Comparison of ENCODE assay signal across 8 cellular contexts in the genomic region with DNA sequence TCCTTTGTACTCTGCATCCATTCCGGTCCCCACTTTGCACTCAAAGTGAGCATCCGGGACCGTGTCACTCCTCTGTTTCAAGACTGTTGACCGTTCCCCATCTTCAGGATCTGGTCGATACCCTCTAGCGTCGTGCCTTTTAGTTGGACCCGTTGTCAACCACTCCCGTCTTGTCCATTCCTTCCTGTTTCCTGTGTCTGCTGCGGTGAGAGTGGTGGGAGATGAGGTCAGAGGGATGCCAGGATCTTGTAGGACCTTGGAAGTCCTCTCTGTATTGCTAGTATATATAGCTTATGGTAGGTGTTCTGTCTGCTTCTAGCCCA. TPM values are rescaled to one million over a fixed set of nuclear protein-coding genes. Genes with fewer than 3 reads are reported as not detected.
DNase-seq lines count a peak whose midpoint lies in the region; ATAC-seq and FAIRE-seq lines count a peak whose summit lies in the region.

No MANE protein-coding gene starts in this region.

- peak overlapping the region; percentile 85 for H3K27ac ChIP-seq in CD4-positive, CD25-positive, alpha-beta regulatory T cell (ENCODE audit: insufficient read depth, low read length, poor library complexity, severe bottlenecking)
- H3K27ac ChIP-seq in mucosa of rectum (ENCODE audit: low read depth in 2 of 2, low read length in 2 of 2): peak overlapping the region; percentile 56 to 64

- no peaks in the 10 kb centered on the region for H3K9me3 ChIP-seq in CD4-positive, CD25-positive, alpha-beta regulatory T cell (ENCODE audit: control insufficient read depth in 2 of 2, low read length in 2 of 2)
- no peaks in the 10 kb centered on the region for H3K9me3 ChIP-seq in mucosa of rectum (ENCODE audit: control insufficient read depth in 2 of 2, low read length in 2 of 2)

- ATAC-seq in CD4-positive, CD25-positive, alpha-beta regulatory T cell (ENCODE audit: low read depth in 2 of 2): no peak
- ATAC-seq in GM21825 (IDR thresholded peaks at IDR 0.05; ENCODE audit: unreplicated experiment): peak; percentile 10

- peaks cover 10 to 60% (median 25%) of the 10 kb centered on the region in 4 donors for H3K4me1 Mint-ChIP-seq in CD4-positive, CD25-positive, alpha-beta regulatory T cell

- DNase-seq in CD4-positive, CD25-positive, alpha-beta regulatory T cell: no peak
- DNase-seq in OCI-M1 (lab: John Stamatoyannopoulos, UW): peak; percentile 80
- DNase-seq in dermis blood vessel endothelial cell: peak; percentile 59
- DNase-seq in NK-92 treated with Interleukin-12 subunit alpha and Interleukin-12 subunit beta, amount 100 ng/mL, for 24 hours (lab: John Stamatoyannopoulos, UW): no peak
- no peak for DNase-seq in GM19239 (ENCODE audit: insufficient read length, low spot score)
- no peak for DNase-seq in NCI-H2196 (lab: John Stamatoyannopoulos, UW; ENCODE audit: unreplicated experiment)

- H3K4me3 ChIP-seq in CD4-positive, CD25-positive, alpha-beta regulatory T cell (ENCODE audit: low read depth, low read length): peak overlapping the region; percentile 99
- H3K4me3 ChIP-seq in mucosa of rectum (ENCODE audit: low read length in 2 of 2): peak overlapping the region; percentile 85 to 100

- peak overlapping the region; percentile 76 to 87 for H3K9ac ChIP-seq in mucosa of rectum (ENCODE audit: low read depth in 1 of 2, low read length in 2 of 2)

- H3K4me3 Mint-ChIP-seq in CD4-positive, CD25-positive, alpha-beta regulatory T cell: peak overlapping the region; percentile 93 to 100 (median 98)

- FAIRE-seq in GM19239 (lab: Jason Lieb, UNC): no peak

- peaks cover 0 to 1% (median 0%) of the 10 kb centered on the region in 7 donors for H3K9me3 Mint-ChIP-seq in CD4-positive, CD25-positive, alpha-beta regulatory T cell

- peaks cover 10% of the 10 kb centered on the region for H3K36me3 Mint-ChIP-seq in CD4-positive, CD25-positive, alpha-beta regulatory T cell

- H3K27me3 ChIP-seq in CD4-positive, CD25-positive, alpha-beta regulatory T cell (ENCODE audit: control insufficient read depth, insufficient read depth, low read length): no peaks in the 10 kb centered on the region
- no peaks in the 10 kb centered on the region for H3K27me3 ChIP-seq in mucosa of rectum (ENCODE audit: control insufficient read depth in 2 of 2, insufficient read depth in 2 of 2, low read length in 2 of 2)

- peaks cover 38% of the 10 kb centered on the region for H3K4me1 ChIP-seq in CD4-positive, CD25-positive, alpha-beta regulatory T cell (ENCODE audit: control insufficient read depth, insufficient read depth, low read length, poor library complexity, severe bottlenecking)
- peaks cover 6 to 10% of the 10 kb centered on the region in 2 donors for H3K4me1 ChIP-seq in mucosa of rectum (ENCODE audit: control insufficient read depth in 2 of 2, insufficient read depth in 2 of 2, low read length in 2 of 2)

- peaks cover 7% of the 10 kb centered on the region for H3K27me3 Mint-ChIP-seq in CD4-positive, CD25-positive, alpha-beta regulatory T cell

- peaks cover 16% of the 10 kb centered on the region for H3K36me3 ChIP-seq in CD4-positive, CD25-positive, alpha-beta regulatory T cell (ENCODE audit: control insufficient read depth, insufficient read depth, low read length)
- peaks cover 0 to 3% of the 10 kb centered on the region in 2 donors for H3K36me3 ChIP-seq in mucosa of rectum (ENCODE audit: control insufficient read depth in 2 of 2, insufficient read depth in 2 of 2, low read length in 2 of 2)

- peak overlapping the region; percentile 99 for H3K27ac Mint-ChIP-seq in CD4-positive, CD25-positive, alpha-beta regulatory T cell

RNA-seq across cellular contexts. Expression of gene BRK1, which starts 0.6 kb away (rescaled TPM):
- total RNA-seq in CD4-positive, CD25-positive, alpha-beta regulatory T cell: 61.9 TPM
- 100 to 1,000 TPM; 229 to 275 (median 252) TPM for polyA plus RNA-seq in CD4-positive, CD25-positive, alpha-beta regulatory T cell
- 117 and 148 TPM in 2 replicates for total RNA-seq in dermis blood vessel endothelial cell

RNA-seq across cellular contexts. Expression of gene FANCD2OS, which starts 8.0 kb away (rescaled TPM):
- not detected for total RNA-seq in CD4-positive, CD25-positive, alpha-beta regulatory T cell
- polyA plus RNA-seq in CD4-positive, CD25-positive, alpha-beta regulatory T cell: not detected
- not detected in 2 replicates for total RNA-seq in dermis blood vessel endothelial cell

RNA-seq across cellular contexts. Expression of gene VHL, which starts 25.5 kb away (rescaled TPM):
- total RNA-seq in CD4-positive, CD25-positive, alpha-beta regulatory T cell: 76.6 TPM
- 10 to 100 TPM in 3 of 4 donors, 1 to 10 TPM in 1; 5.9 to 17.3 (median 12.1) TPM for polyA plus RNA-seq in CD4-positive, CD25-positive, alpha-beta regulatory T cell
- total RNA-seq in dermis blood vessel endothelial cell: 51.8 and 51.9 TPM in 2 replicates

RNA-seq across cellular contexts. Expression of gene IRAK2, which starts 48.6 kb away (rescaled TPM):
- total RNA-seq in CD4-positive, CD25-positive, alpha-beta regulatory T cell: 3.6 TPM
- polyA plus RNA-seq in CD4-positive, CD25-positive, alpha-beta regulatory T cell: 1 to 10 TPM in 3 of 4 donors, under 1 TPM in 1; 0.68 to 3.7 (median 2.8) TPM
- total RNA-seq in dermis blood vessel endothelial cell: 42.5 and 55.6 TPM in 2 replicates

Comparison
In these comparisons a context has a peak if more than half of its experiments do, and no peak if none do; other contexts are left out.
1. DNase-seq: peak in OCI-M1 (single experiment) and dermis blood vessel endothelial cell (single experiment); none in CD4-positive, CD25-positive, alpha-beta regulatory T cell (0 of 3), NK-92 treated with Interleukin-12 subunit alpha and Interleukin-12 subunit beta, amount 100 ng/mL, for 24 hours (single experiment), GM19239 (single experiment) and NCI-H2196 (single experiment).